Comparison of ENCODE assay signal across 11 cellular contexts in genomic region chr2:128765822-128766221, GRCh38.
"Had no signal": no experiment of that assay in that cellular context is flagged by ENCODE, and none has a peak within 500 bp of the region (broad histone marks: within the 10 kb centered on the region; RNA-seq: fewer than 3 reads in every experiment).

No MANE protein-coding gene starts in this region.

- H3K27ac ChIP-seq: adrenal gland, uterus had no signal

- H3K9me3 ChIP-seq: adrenal gland, uterus had no signal

- H3K4me3 Mint-ChIP-seq: activated CD8-positive, alpha-beta T cell treated with anti-CD3 and anti-CD28 coated beads, Interleukin-2, amount 10 ng/mL, durations not matched to agents 7 days and 5 days; activated naive CD4-positive, alpha-beta T cell treated with anti-CD3 and anti-CD28 coated beads, Interleukin-2, amount 10 ng/mL, durations not matched to agents 7 days and 5 days; central memory CD8-positive, alpha-beta T cell; dendritic cell treated with granulocyte-macrophage colony-stimulating factor and Interleukin-4, amounts not matched to agents 40 ng/mL and 50 ng/mL, for 4 days; natural killer cell had no signal

- H3K4me1 Mint-ChIP-seq: activated naive CD4-positive, alpha-beta T cell treated with anti-CD3 and anti-CD28 coated beads, Interleukin-2, amount 10 ng/mL, durations not matched to agents 7 days and 5 days; central memory CD8-positive, alpha-beta T cell; natural killer cell had no signal

- ATAC-seq: activated CD8-positive, alpha-beta T cell treated with anti-CD3 and anti-CD28 coated beads, Interleukin-2, amount 10 ng/mL, durations not matched to agents 7 days and 5 days; natural killer cell had no signal

- H3K27ac Mint-ChIP-seq: activated CD8-positive, alpha-beta T cell treated with anti-CD3 and anti-CD28 coated beads, Interleukin-2, amount 10 ng/mL, durations not matched to agents 7 days and 5 days; activated naive CD4-positive, alpha-beta T cell treated with anti-CD3 and anti-CD28 coated beads, Interleukin-2, amount 10 ng/mL, durations not matched to agents 7 days and 5 days; dendritic cell treated with granulocyte-macrophage colony-stimulating factor and Interleukin-4, amounts not matched to agents 40 ng/mL and 50 ng/mL, for 4 days; natural killer cell had no signal

- H3K36me3 Mint-ChIP-seq: activated naive CD4-positive, alpha-beta T cell treated with anti-CD3 and anti-CD28 coated beads, Interleukin-2, amount 10 ng/mL, durations not matched to agents 7 days and 5 days had no signal

- H3K4me3 ChIP-seq: adrenal gland, lung, uterus had no signal

- H3K27me3 Mint-ChIP-seq: activated naive CD4-positive, alpha-beta T cell treated with anti-CD3 and anti-CD28 coated beads, Interleukin-2, amount 10 ng/mL, durations not matched to agents 7 days and 5 days had no signal

- H3K36me3 ChIP-seq: adrenal gland, uterus had no signal

- H3K4me1 ChIP-seq: adrenal gland, uterus had no signal

- H3K27me3 ChIP-seq: adrenal gland, uterus had no signal

- DNase-seq: activated CD4-positive, alpha-beta T cell treated with anti-CD3 and anti-CD28 coated beads for 4 hours; activated CD8-positive, alpha-beta memory T cell treated with anti-CD3 and anti-CD28 coated beads, Interleukin-2, amount 50 U/mL, for 48 hours; activated CD8-positive, alpha-beta T cell treated with anti-CD3 and anti-CD28 coated beads, Interleukin-2, amount 10 ng/mL, durations not matched to agents 7 days and 5 days; activated naive CD4-positive, alpha-beta T cell treated with anti-CD3 and anti-CD28 coated beads, Interleukin-2, amount 10 ng/mL, durations not matched to agents 7 days and 5 days; adrenal gland; natural killer cell; T-helper 1 cell; uterus had no signal
